32 cellular contexts compared by ENCODE assay signal in genomic region chr5:107391787-107392186, GRCh38.
"Had no signal": no experiment of that assay in that cellular context is flagged by ENCODE, and none has a peak within 500 bp of the region (broad histone marks: within the 10 kb centered on the region; RNA-seq: fewer than 3 reads in every experiment).

No MANE protein-coding gene starts in this region.

- H3K27ac ChIP-seq: brain microvascular endothelial cell, SJCRH30, SK-N-MC, WERI-Rb-1 had no signal

- H3K36me3 Mint-ChIP-seq: activated naive CD8-positive, alpha-beta T cell treated with anti-CD3 and anti-CD28 coated beads for 36 hours had no signal

- FAIRE-seq: colon had no signal

- H3K4me3 ChIP-seq: MG63, SJCRH30, SK-N-MC had no signal

- H3K9me3 Mint-ChIP-seq: activated CD8-positive, alpha-beta T cell treated with anti-CD3 and anti-CD28 coated beads for 36 hours; activated naive CD8-positive, alpha-beta T cell treated with anti-CD3 and anti-CD28 coated beads for 36 hours; activated T-cell treated with anti-CD3 and anti-CD28 coated beads, Interleukin-2, amount 50 U/mL, for 72 hours; activated T-helper 17 cell treated with anti-CD3 and anti-CD28 coated beads, Interleukin-2, amount 50 U/mL, for 72 hours had no signal

- H3K36me3 ChIP-seq: brain microvascular endothelial cell, MG63, WERI-Rb-1 had no signal

- H3K9me3 ChIP-seq: MG63, SJCRH30 had no signal

- H3K27me3 Mint-ChIP-seq: activated T-helper 17 cell treated with anti-CD3 and anti-CD28 coated beads, Interleukin-2, amount 50 U/mL, for 72 hours had no signal

- H3K27ac Mint-ChIP-seq: activated CD8-positive, alpha-beta T cell treated with anti-CD3 and anti-CD28 coated beads for 36 hours; activated naive CD8-positive, alpha-beta T cell treated with anti-CD3 and anti-CD28 coated beads for 36 hours; activated T-cell treated with anti-CD3 and anti-CD28 coated beads, Interleukin-2, amount 50 U/mL, for 72 hours; activated T-helper 17 cell treated with anti-CD3 and anti-CD28 coated beads, Interleukin-2, amount 50 U/mL, for 72 hours had no signal

- ATAC-seq: activated CD8-positive, alpha-beta T cell treated with anti-CD3 and anti-CD28 coated beads for 36 hours; activated T-cell treated with anti-CD3 and anti-CD28 coated beads, Interleukin-2, amount 50 U/mL, for 72 hours; activated T-helper 17 cell treated with anti-CD3 and anti-CD28 coated beads, Interleukin-2, amount 50 U/mL, for 72 hours had no signal

- H3K4me3 Mint-ChIP-seq: activated CD8-positive, alpha-beta T cell treated with anti-CD3 and anti-CD28 coated beads for 36 hours; activated naive CD8-positive, alpha-beta T cell treated with anti-CD3 and anti-CD28 coated beads for 36 hours; activated T-cell treated with anti-CD3 and anti-CD28 coated beads, Interleukin-2, amount 50 U/mL, for 72 hours; activated T-helper 17 cell treated with anti-CD3 and anti-CD28 coated beads, Interleukin-2, amount 50 U/mL, for 72 hours had no signal

- H3K27me3 ChIP-seq: brain microvascular endothelial cell, MG63, SJCRH30 had no signal

- DNase-seq: activated CD4-positive, alpha-beta T cell treated with anti-CD3 and anti-CD28 coated beads for 1 hour; activated CD4-positive, alpha-beta T cell treated with anti-CD3 and anti-CD28 coated beads for 48 hours; activated CD4-positive, CD25-positive, alpha-beta regulatory T cell; activated CD8-positive, alpha-beta T cell treated with anti-CD3 and anti-CD28 coated beads for 36 hours; activated effector memory CD4-positive, alpha-beta T cell treated with anti-CD3 and anti-CD28 coated beads, Interleukin-2, amount 50 U/mL, for 16 hours; activated naive CD4-positive, alpha-beta T cell; activated naive CD4-positive, alpha-beta T cell treated with anti-CD3 and anti-CD28 coated beads, Interleukin-2, amount 50 U/mL, for 16 hours; activated naive CD8-positive, alpha-beta T cell treated with anti-CD3 and anti-CD28 coated beads for 36 hours; activated T-cell treated with anti-CD3 and anti-CD28 coated beads, Interleukin-2, amount 50 U/mL, for 1 hour; activated T-cell treated with anti-CD3 and anti-CD28 coated beads, Interleukin-2, amount 50 U/mL, for 72 hours; amniotic stem cell; aorta; brain microvascular endothelial cell; central memory CD4-positive, alpha-beta T cell; MG63; NCI-H1048; NCI-H1105 treated with DMSO at 0.1 percent for 48 hours; NCI-H1436; NCI-H1694; NCI-H1930; NCI-H2081 treated with DMSO at 0.1 percent for 48 hours; NCI-H226; NCI-H446 treated with DMSO at 0.1 percent for 48 hours; NCI-H524; NCI-H69; Right ventricle myocardium superior; SJCRH30; T1000; WERI-Rb-1 had no signal
